Comparison of ENCODE assay signal across 1 cellular context in genomic region chr17:13420294-13421277, GRCh38.
A peak's percentile ranks its signal among the peaks of the same experiment; 100 is the strongest.
TF ChIP-seq lines count a peak whose summit lies in the region.

No MANE protein-coding gene starts in this region.

TF ChIP-seq in HepG2, 621 proteins besides CTCF, POLR2A, EP300 and RAD21 (continued from another document and continues in another):
- TF ChIP-seq KAT2B (IDR thresholded peaks at IDR 0.05; ENCODE audit: borderline replicate concordance, low read depth, low read length) (no peak), CBFB (CRISPR knock-in tag; IDR thresholded peaks at IDR 0.05) (no peak), ZNF570 (CRISPR knock-in tag; IDR thresholded peaks at IDR 0.05; ENCODE audit: borderline replicate concordance) (no peak), USF2 (IDR thresholded peaks at IDR 0.05; ENCODE audit: low read depth, low read length) (no peak), USF2 (CRISPR knock-in tag; IDR thresholded peaks at IDR 0.05; ENCODE audit: borderline replicate concordance) (no peak), ZKSCAN5 (CRISPR knock-in tag; IDR thresholded peaks at IDR 0.05) (no peak), REPIN1 (CRISPR knock-in tag; IDR thresholded peaks at IDR 0.05; ENCODE audit: borderline replicate concordance, low read depth) (no peak), CREBL2 (CRISPR knock-in tag; IDR thresholded peaks at IDR 0.05; ENCODE audit: borderline replicate concordance) (no peak), CENPX (CRISPR knock-in tag; IDR thresholded peaks at IDR 0.05) (no peak), IRX3 (CRISPR knock-in tag; IDR thresholded peaks at IDR 0.05; ENCODE audit: borderline replicate concordance, low read depth) (no peak), ZKSCAN8 (CRISPR knock-in tag; IDR thresholded peaks at IDR 0.05; ENCODE audit: borderline replicate concordance) (peak; percentile 95), ZFY (CRISPR knock-in tag; IDR thresholded peaks at IDR 0.05) (0 out of 2 replicates have a peak, but pooled peaks have one; percentile 0), CC2D1A (CRISPR knock-in tag; IDR thresholded peaks at IDR 0.05) (no peak), GRHL1 (CRISPR knock-in tag; conservative IDR thresholded peaks at IDR 0.05) (no peak), BATF2 (CRISPR knock-in tag; IDR thresholded peaks at IDR 0.05) (no peak), ZNF160 (CRISPR knock-in tag; IDR thresholded peaks at IDR 0.05) (no peak), ZNF784 (CRISPR knock-in tag; IDR thresholded peaks at IDR 0.05; ENCODE audit: borderline replicate concordance) (no peak), ZNF530 (CRISPR knock-in tag; IDR thresholded peaks at IDR 0.05; ENCODE audit: low read depth) (no peak), JARID2 (CRISPR knock-in tag; IDR thresholded peaks at IDR 0.05; ENCODE audit: insufficient replicate concordance) (no peak), ZNF704 (CRISPR knock-in tag; IDR thresholded peaks at IDR 0.05; ENCODE audit: borderline replicate concordance) (no peak), ZNF558 (CRISPR knock-in tag; IDR thresholded peaks at IDR 0.05; ENCODE audit: borderline replicate concordance) (no peak), DZIP1 (CRISPR knock-in tag; IDR thresholded peaks at IDR 0.05) (no peak), ZBTB25 (CRISPR knock-in tag; IDR thresholded peaks at IDR 0.05) (peak; percentile 94), ZNF318 (CRISPR knock-in tag; IDR thresholded peaks at IDR 0.05) (no peak), MLXIP (CRISPR knock-in tag; IDR thresholded peaks at IDR 0.05; ENCODE audit: borderline replicate concordance) (no peak), SP1 (IDR thresholded peaks at IDR 0.05) (no peak), SP1 (CRISPR knock-in tag; IDR thresholded peaks at IDR 0.05) (no peak), ZBTB42 (CRISPR knock-in tag; IDR thresholded peaks at IDR 0.05) (no peak), MXI1 (IDR thresholded peaks at IDR 0.05; ENCODE audit: borderline replicate concordance, low read depth, low read length) (0 out of 3 replicates have a peak, but pooled peaks have one; percentile 13), ZMYM2 (CRISPR knock-in tag; IDR thresholded peaks at IDR 0.05) (peak; percentile 69), SMARCE1 (IDR thresholded peaks at IDR 0.05; ENCODE audit: borderline replicate concordance) (peak; percentile 77; the same call in 1 of the 2 replicates), EEA1 (CRISPR knock-in tag; IDR thresholded peaks at IDR 0.05; ENCODE audit: borderline replicate concordance) (no peak), SSRP1 (CRISPR knock-in tag; IDR thresholded peaks at IDR 0.05) (no peak), MEIS2 (CRISPR knock-in tag; IDR thresholded peaks at IDR 0.05) (no peak), MIER3 (CRISPR knock-in tag; IDR thresholded peaks at IDR 0.05; ENCODE audit: borderline replicate concordance) (peak; percentile 95)
